1 cellular context compared by ENCODE assay signal in the genomic region with DNA sequence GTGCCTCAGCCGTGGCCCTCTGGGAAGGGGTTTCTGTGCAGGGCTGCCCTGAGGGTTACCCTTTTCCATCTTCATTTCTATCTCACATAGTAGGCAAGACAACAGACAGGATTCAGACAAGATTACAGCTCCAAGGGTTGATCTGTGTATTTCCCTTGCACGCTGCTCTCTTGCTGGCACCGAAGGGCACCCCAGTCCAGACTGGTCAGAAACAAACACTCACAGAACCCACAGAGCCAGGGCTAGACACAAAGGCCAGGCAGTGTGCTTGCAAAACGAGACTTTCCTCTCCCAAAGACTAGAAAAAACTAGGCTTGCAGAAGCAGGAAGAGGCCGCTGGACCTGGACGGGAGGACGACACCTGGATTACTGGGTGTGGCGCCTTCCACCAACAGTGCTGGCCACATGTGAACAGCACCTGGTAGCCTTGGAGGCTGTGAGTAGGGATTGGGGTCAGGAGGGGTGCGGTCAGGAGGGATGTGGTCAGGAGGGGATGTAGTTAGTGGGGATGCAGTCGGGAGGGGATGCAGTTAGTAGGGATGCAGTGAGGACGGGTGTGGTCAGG.
TF ChIP-seq lines count a peak whose summit lies in the region.

No MANE protein-coding gene starts in this region.

TF ChIP-seq in H1, 55 proteins besides CTCF, POLR2A, EP300 and RAD21:
- no peak for TF ChIP-seq RXRA (IDR thresholded peaks at IDR 0.05; ENCODE audit: insufficient read depth, low read depth, low read length)
- no peak for TF ChIP-seq SIX5 (IDR thresholded peaks at IDR 0.05; ENCODE audit: low read depth, low read length)
- no peak for TF ChIP-seq POU5F1 (IDR thresholded peaks at IDR 0.05; ENCODE audit: low read depth, low read length)
- no peak for TF ChIP-seq CBX5 (IDR thresholded peaks at IDR 0.05; ENCODE audit: low read depth, low read length)
- TF ChIP-seq GTF2F1 (IDR thresholded peaks at IDR 0.05; ENCODE audit: borderline replicate concordance, low read depth, low read length) = no peak
- no peak for TF ChIP-seq RFX5 (IDR thresholded peaks at IDR 0.05; ENCODE audit: borderline replicate concordance, low read depth, low read length)
- no peak for TF ChIP-seq CTBP2 (IDR thresholded peaks at IDR 0.05; ENCODE audit: borderline replicate concordance, insufficient read depth, insufficient read length, low read length)
- TF ChIP-seq, protein P1, sequence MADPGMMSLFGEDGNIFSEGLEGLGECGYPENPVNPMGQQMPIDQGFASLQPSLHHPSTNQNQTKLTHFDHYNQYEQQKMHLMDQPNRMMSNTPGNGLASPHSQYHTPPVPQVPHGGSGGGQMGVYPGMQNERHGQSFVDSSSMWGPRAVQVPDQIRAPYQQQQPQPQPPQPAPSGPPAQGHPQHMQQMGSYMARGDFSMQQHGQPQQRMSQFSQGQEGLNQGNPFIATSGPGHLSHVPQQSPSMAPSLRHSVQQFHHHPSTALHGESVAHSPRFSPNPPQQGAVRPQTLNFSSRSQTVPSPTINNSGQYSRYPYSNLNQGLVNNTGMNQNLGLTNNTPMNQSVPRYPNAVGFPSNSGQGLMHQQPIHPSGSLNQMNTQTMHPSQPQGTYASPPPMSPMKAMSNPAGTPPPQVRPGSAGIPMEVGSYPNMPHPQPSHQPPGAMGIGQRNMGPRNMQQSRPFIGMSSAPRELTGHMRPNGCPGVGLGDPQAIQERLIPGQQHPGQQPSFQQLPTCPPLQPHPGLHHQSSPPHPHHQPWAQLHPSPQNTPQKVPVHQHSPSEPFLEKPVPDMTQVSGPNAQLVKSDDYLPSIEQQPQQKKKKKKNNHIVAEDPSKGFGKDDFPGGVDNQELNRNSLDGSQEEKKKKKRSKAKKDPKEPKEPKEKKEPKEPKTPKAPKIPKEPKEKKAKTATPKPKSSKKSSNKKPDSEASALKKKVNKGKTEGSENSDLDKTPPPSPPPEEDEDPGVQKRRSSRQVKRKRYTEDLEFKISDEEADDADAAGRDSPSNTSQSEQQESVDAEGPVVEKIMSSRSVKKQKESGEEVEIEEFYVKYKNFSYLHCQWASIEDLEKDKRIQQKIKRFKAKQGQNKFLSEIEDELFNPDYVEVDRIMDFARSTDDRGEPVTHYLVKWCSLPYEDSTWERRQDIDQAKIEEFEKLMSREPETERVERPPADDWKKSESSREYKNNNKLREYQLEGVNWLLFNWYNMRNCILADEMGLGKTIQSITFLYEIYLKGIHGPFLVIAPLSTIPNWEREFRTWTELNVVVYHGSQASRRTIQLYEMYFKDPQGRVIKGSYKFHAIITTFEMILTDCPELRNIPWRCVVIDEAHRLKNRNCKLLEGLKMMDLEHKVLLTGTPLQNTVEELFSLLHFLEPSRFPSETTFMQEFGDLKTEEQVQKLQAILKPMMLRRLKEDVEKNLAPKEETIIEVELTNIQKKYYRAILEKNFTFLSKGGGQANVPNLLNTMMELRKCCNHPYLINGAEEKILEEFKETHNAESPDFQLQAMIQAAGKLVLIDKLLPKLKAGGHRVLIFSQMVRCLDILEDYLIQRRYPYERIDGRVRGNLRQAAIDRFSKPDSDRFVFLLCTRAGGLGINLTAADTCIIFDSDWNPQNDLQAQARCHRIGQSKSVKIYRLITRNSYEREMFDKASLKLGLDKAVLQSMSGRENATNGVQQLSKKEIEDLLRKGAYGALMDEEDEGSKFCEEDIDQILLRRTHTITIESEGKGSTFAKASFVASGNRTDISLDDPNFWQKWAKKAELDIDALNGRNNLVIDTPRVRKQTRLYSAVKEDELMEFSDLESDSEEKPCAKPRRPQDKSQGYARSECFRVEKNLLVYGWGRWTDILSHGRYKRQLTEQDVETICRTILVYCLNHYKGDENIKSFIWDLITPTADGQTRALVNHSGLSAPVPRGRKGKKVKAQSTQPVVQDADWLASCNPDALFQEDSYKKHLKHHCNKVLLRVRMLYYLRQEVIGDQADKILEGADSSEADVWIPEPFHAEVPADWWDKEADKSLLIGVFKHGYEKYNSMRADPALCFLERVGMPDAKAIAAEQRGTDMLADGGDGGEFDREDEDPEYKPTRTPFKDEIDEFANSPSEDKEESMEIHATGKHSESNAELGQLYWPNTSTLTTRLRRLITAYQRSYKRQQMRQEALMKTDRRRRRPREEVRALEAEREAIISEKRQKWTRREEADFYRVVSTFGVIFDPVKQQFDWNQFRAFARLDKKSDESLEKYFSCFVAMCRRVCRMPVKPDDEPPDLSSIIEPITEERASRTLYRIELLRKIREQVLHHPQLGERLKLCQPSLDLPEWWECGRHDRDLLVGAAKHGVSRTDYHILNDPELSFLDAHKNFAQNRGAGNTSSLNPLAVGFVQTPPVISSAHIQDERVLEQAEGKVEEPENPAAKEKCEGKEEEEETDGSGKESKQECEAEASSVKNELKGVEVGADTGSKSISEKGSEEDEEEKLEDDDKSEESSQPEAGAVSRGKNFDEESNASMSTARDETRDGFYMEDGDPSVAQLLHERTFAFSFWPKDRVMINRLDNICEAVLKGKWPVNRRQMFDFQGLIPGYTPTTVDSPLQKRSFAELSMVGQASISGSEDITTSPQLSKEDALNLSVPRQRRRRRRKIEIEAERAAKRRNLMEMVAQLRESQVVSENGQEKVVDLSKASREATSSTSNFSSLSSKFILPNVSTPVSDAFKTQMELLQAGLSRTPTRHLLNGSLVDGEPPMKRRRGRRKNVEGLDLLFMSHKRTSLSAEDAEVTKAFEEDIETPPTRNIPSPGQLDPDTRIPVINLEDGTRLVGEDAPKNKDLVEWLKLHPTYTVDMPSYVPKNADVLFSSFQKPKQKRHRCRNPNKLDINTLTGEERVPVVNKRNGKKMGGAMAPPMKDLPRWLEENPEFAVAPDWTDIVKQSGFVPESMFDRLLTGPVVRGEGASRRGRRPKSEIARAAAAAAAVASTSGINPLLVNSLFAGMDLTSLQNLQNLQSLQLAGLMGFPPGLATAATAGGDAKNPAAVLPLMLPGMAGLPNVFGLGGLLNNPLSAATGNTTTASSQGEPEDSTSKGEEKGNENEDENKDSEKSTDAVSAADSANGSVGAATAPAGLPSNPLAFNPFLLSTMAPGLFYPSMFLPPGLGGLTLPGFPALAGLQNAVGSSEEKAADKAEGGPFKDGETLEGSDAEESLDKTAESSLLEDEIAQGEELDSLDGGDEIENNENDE (IDR thresholded peaks at IDR 0.05; ENCODE audit: insufficient replicate concordance, low read length) = no peak
- no peak for TF ChIP-seq CBX8 (IDR thresholded peaks at IDR 0.05; ENCODE audit: borderline replicate concordance, low read depth, low read length)
- TF ChIP-seq ZNF274 (IDR thresholded peaks at IDR 0.05; ENCODE audit: borderline replicate concordance, extremely low read depth, low read length) = no peak
- TF ChIP-seq SP4 (IDR thresholded peaks at IDR 0.05; ENCODE audit: low read length) = no peak
- no peak for TF ChIP-seq JUND (IDR thresholded peaks at IDR 0.05; ENCODE audit: low read length)
- no peak for TF ChIP-seq NRF1 (IDR thresholded peaks at IDR 0.05; ENCODE audit: low read depth, low read length)
TF ChIP-seq in H1: peak in this region for 0.
